8 cellular contexts compared by ENCODE assay signal in the genomic region with DNA sequence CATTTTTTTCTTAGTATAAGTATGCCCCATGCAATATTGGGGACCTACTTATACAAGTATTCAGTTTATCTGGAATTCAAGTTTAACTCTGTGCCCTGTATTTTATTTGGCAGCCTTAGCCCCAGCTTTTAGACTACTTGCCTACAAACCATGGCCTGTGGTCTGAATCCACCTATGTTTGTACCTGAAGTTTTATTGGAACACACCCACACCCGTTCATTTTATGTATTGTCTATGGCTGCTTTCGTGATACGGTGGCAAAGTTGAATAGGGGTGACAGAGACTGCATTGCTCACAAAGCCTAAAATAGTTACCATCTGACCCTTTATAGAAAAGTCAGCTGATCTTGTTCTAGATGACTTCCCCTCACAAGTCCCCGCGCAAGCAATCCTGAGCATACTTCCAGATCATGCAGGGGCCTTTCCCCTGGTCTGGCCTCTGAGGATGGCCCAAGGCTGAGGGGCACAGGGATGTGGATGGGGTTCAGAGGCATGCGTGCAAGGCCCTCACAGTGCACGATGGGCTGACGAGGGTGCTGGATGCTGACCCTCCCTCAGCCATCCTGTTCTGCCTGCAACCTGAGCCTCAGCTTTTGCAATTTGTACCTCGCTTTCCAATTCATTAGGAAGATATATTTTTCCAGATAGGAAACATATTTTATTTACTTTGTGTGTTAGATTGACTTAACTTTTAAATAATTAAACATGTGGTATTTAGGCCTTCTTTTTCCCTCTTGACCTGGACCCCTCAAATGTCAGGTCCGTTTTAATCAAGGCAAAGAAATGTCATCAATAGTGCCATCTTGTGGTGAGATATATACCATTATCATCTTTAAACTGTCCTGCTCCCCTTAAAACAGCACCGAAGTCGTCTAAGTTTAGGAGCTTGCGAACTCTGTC.
DNase-seq lines count a peak whose midpoint lies in the region; ATAC-seq, FAIRE-seq and TF ChIP-seq lines count a peak whose summit lies in the region.

No MANE protein-coding gene starts in this region.

- H3K36me3 Mint-ChIP-seq in endodermal cell (ENCODE audit: low read depth) (no peaks in the 10 kb centered on the region), naive B cell (no peaks in the 10 kb centered on the region)

- H3K4me1 Mint-ChIP-seq in endodermal cell (peaks cover 5% of the 10 kb centered on the region), naive B cell (peaks cover 0 to 4% (median 0%) of the 10 kb centered on the region in 3 donors)

- H3K9me3 ChIP-seq in endodermal cell (ENCODE audit: control insufficient read depth, low read length) = no peaks in the 10 kb centered on the region

- H3K27me3 ChIP-seq in endodermal cell (ENCODE audit: control insufficient read depth, insufficient read depth, low read length, poor library complexity, severe bottlenecking) = peaks cover 36% of the 10 kb centered on the region

- ATAC-seq in HG03457 (IDR thresholded peaks at IDR 0.05; ENCODE audit: unreplicated experiment) (peak; percentile 44), naive B cell (ENCODE audit: low read depth in 2 of 2) (peak in 1 of 2 donors; percentile 50)

- H3K27me3 Mint-ChIP-seq in endodermal cell (ENCODE audit: insufficient read depth) = peaks cover 10% of the 10 kb centered on the region
- peaks cover 9 to 27% (median 19%) of the 10 kb centered on the region in 3 donors for H3K27me3 Mint-ChIP-seq in naive B cell

- no peak overlapping the region for H3K4me3 ChIP-seq in endodermal cell (ENCODE audit: low read length)

- H3K27ac Mint-ChIP-seq in endodermal cell = no peak overlapping the region
- peak overlapping the region in 2 of 6 donors; percentile 33 to 83 for H3K27ac Mint-ChIP-seq in naive B cell

- H3K4me1 ChIP-seq in endodermal cell (ENCODE audit: control insufficient read depth, insufficient read depth, low read length) = no peaks in the 10 kb centered on the region

- peak; percentile 36 for DNase-seq in AG08396 (ENCODE audit: low spot score)
- peak; percentile 18 for DNase-seq in GM12891 (ENCODE audit: insufficient read length, low spot score)
- peak; percentile 58 for DNase-seq in OCI-M1 (lab: John Stamatoyannopoulos, UW)
- DNase-seq in endodermal cell = no peak
- peak; percentile 21 for DNase-seq in naive B cell
- DNase-seq in activated CD4-positive, alpha-beta T cell treated with anti-CD3 and anti-CD28 coated beads for 48 hours = no peak
- no peak for DNase-seq in NCI-H1436 (lab: John Stamatoyannopoulos, UW)

- WGBS in endodermal cell (ENCODE audit: insufficient coverage in 1 of 2, insufficient read length in 1 of 2), 2 experiments = 78 to 90% methylated on average over 2 to 13 of the region's 13 CpGs

- H3K9ac ChIP-seq in endodermal cell (ENCODE audit: extremely low read depth, low read length, poor library complexity, severe bottlenecking) = no peak overlapping the region

- TF ChIP-seq CTCF in endodermal cell (conservative IDR thresholded peaks at IDR 0.05) = peak; percentile 77

- H3K9me3 Mint-ChIP-seq in endodermal cell (no peaks in the 10 kb centered on the region), naive B cell (no peaks in the 10 kb centered on the region)

- no peak overlapping the region for H3K27ac ChIP-seq in endodermal cell (ENCODE audit: low read depth, low read length)

- H3K36me3 ChIP-seq in endodermal cell (ENCODE audit: control insufficient read depth, insufficient read depth, low read length) = no peaks in the 10 kb centered on the region

- no peak for TF ChIP-seq POLR2A in GM12891 (IDR thresholded peaks at IDR 0.05; ENCODE audit: low read depth, low read length)

- peak; percentile 85 for FAIRE-seq in GM12891 (lab: Jason Lieb, UNC)

- H3K4me3 Mint-ChIP-seq in endodermal cell (no peak overlapping the region), naive B cell (no peak overlapping the region)

TF ChIP-seq in GM12891, 5 proteins besides CTCF, POLR2A, EP300 and RAD21:
- TF ChIP-seq POLR2AphosphoS5 (IDR thresholded peaks at IDR 0.05; ENCODE audit: low read depth, low read length) (no peak), PAX5 (IDR thresholded peaks at IDR 0.05; ENCODE audit: insufficient read depth, low read length, severe bottlenecking) (no peak), TAF1 (IDR thresholded peaks at IDR 0.05; ENCODE audit: low read depth, low read length) (no peak), SPI1 (IDR thresholded peaks at IDR 0.05; ENCODE audit: low read depth, low read length) (no peak), POU2F2 (IDR thresholded peaks at IDR 0.05; ENCODE audit: low read depth, low read length) (no peak)

Comparison
In these comparisons a context has a peak if more than half of its experiments do, and no peak if none do; other contexts are left out.
1. DNase-seq: peak in AG08396 (single experiment), GM12891 (single experiment), OCI-M1 (single experiment) and naive B cell (single experiment); none in endodermal cell (single experiment), activated CD4-positive, alpha-beta T cell treated with anti-CD3 and anti-CD28 coated beads for 48 hours (single experiment) and NCI-H1436 (single experiment).